8 cellular contexts compared by ENCODE assay signal in the genomic region with DNA sequence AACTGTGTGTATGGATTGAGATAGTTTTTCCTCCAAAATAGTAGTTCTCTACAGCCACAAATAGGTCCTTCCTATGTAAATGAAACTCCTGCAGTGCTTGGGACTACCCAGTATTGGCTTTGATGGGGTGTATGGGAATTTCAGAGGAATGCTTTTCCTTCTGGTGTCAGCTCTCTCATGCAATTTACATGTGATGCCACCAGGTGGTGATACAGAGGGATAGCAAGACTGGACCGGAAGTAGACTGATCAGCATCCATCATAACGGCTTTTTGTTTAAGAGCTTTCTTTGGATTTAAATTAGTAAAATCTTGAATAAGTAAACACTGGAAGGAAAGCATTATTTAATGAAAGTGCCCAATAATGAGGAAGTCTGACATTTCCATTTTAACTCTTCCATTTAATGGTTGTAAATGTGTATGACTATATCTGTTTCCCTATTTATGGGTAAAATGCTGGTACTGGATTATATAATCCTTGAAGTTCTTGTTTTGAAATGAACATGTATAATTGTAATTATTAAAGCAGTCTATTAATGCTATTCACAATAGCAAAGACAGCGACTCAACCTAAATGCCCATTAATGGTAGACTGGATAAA. TPM values are rescaled to one million over a fixed set of nuclear protein-coding genes. Genes with fewer than 3 reads are reported as not detected.
A peak's percentile ranks its signal among the peaks of the same experiment; 100 is the strongest.
DNase-seq lines count a peak whose midpoint lies in the region; ATAC-seq, FAIRE-seq and TF ChIP-seq lines count a peak whose summit lies in the region.

No MANE protein-coding gene starts in this region.

- 61 to 74% (median 66%) methylated on average over 3 of the region's 3 CpGs for WGBS in stomach, 5 donors

- no peaks in the 10 kb centered on the region for H4K20me1 ChIP-seq in keratinocyte (ENCODE audit: control insufficient read depth, extremely low read depth, insufficient read depth, low read length)

- H3K36me3 ChIP-seq in GM06990 (ENCODE audit: control insufficient read depth, insufficient read depth, low read length) (no peaks in the 10 kb centered on the region), keratinocyte (ENCODE audit: control insufficient read depth in 2 of 2, extremely low read depth in 1 of 2, insufficient read depth in 2 of 2, low read length in 2 of 2) (no peaks in the 10 kb centered on the region), stomach (no peaks in the 10 kb centered on the region)

- ATAC-seq in HG03025 (IDR thresholded peaks at IDR 0.05; ENCODE audit: low FRiP score, unreplicated experiment): peak; percentile 82

- H3K9ac ChIP-seq in keratinocyte (ENCODE audit: control insufficient read depth, extremely low read depth, insufficient read depth, low read length): no peak overlapping the region

- H3K9me3 ChIP-seq in keratinocyte (ENCODE audit: control insufficient read depth, low read depth, low read length) (no peaks in the 10 kb centered on the region), stomach (no peaks in the 10 kb centered on the region)

- TF ChIP-seq CTCF in GM06990 (IDR thresholded peaks at IDR 0.05; ENCODE audit: insufficient read depth, low read length, poor library complexity, severe bottlenecking) (peak; percentile 51), keratinocyte (optimal IDR thresholded peaks at IDR 0.05 in 1 of 3, IDR thresholded peaks at IDR 0.05 in 1 of 3, conservative IDR thresholded peaks at IDR 0.05 in 1 of 3; ENCODE audit: extremely low read depth in 1 of 3, insufficient read depth in 2 of 3, low read length in 3 of 3) (peak; percentile 60 to 65 (median 60)), stomach (IDR thresholded peaks at IDR 0.05) (peak in 3 of 7 experiments; percentile 19 to 40 (median 28))

- no peaks in the 10 kb centered on the region for H3K4me1 ChIP-seq in keratinocyte (ENCODE audit: control insufficient read depth, extremely low read depth, insufficient read depth, low read length)
- no peaks in the 10 kb centered on the region for H3K4me1 ChIP-seq in stomach

- no peak overlapping the region for H3K27ac ChIP-seq in keratinocyte (ENCODE audit: control insufficient read depth, insufficient read depth, low read length)
- no peak overlapping the region for H3K27ac ChIP-seq in stomach

- no peak overlapping the region for H2AFZ ChIP-seq in keratinocyte (ENCODE audit: control insufficient read depth, low read length)

- intact Hi-C loops in stomach (cut with DNase I; ENCODE audit: low total_unique reads) (no loop called here), cardiac septum (cut with DNase I) (no loop called here)

- H3K4me3 ChIP-seq in GM06990 (replicated peaks; ENCODE audit: low read depth, low read length) (no peak overlapping the region), keratinocyte (ENCODE audit: control insufficient read depth in 2 of 3, extremely low read depth in 1 of 3, insufficient read depth in 2 of 3, low read depth in 1 of 3, low read length in 3 of 3) (no peak overlapping the region), stomach (no peak overlapping the region)

- no peak overlapping the region for H3K4me2 ChIP-seq in keratinocyte (ENCODE audit: control insufficient read depth, extremely low read depth, insufficient read depth, low read depth, low read length)

- no peaks in the 10 kb centered on the region for H3K9me1 ChIP-seq in keratinocyte (ENCODE audit: control insufficient read depth, extremely low read depth, insufficient read depth, low read length)

- H3K27me3 ChIP-seq in GM06990 (replicated peaks; ENCODE audit: control insufficient read depth, insufficient read depth, low read length) (no peaks in the 10 kb centered on the region), keratinocyte (ENCODE audit: control insufficient read depth, extremely low read depth, insufficient read depth, low read length) (no peaks in the 10 kb centered on the region), stomach (no peaks in the 10 kb centered on the region)

- dilution Hi-C loops in keratinocyte (cut with MboI; ENCODE audit: extremely low pct_ligation_motif_present, low sequenced_read_pairs): no loop called here

- no peak for TF ChIP-seq POLR2A in stomach (IDR thresholded peaks at IDR 0.05)

- DNase-seq in GM06990 (ENCODE audit: extremely low read depth, insufficient read length): no peak
- DNase-seq in RPMI7951 (ENCODE audit: low read depth): peak; percentile 62
- no peak for DNase-seq in keratinocyte (ENCODE audit: low read depth, low spot score)
- DNase-seq in stomach: no peak
- DNase-seq in KG1 (lab: John Stamatoyannopoulos, UW): no peak
- DNase-seq in cardiac septum (ENCODE audit: low spot score): no peak
- DNase-seq in stimulated activated CD4-positive, alpha-beta T cell treated with anti-CD3 and anti-CD28 coated beads, Interleukin-4, amount 100 ng/mL, for 1 hour: no peak

- peak; percentile 34 for FAIRE-seq in keratinocyte (lab: Jason Lieb, UNC)

- no peaks in the 10 kb centered on the region for H3K79me2 ChIP-seq in keratinocyte (ENCODE audit: control insufficient read depth, insufficient read depth, low read length)

- TF ChIP-seq EP300 in stomach (IDR thresholded peaks at IDR 0.05): no peak

RNA-seq across cellular contexts. Expression of gene DYNC1I1, which starts 22.7 kb away (rescaled TPM):
- total RNA-seq in RPMI7951 (2014; rRNA removed; shearing (Covaris generic)): 2.0 and 2.5 TPM in 2 replicates
- 0.10 to 0.46 TPM (median 0.43 TPM) in 3 replicates for polyA plus RNA-seq in keratinocyte
- polyA plus RNA-seq in keratinocyte (2011; ENCODE audit: low read depth): 1.4 TPM
- polyA plus RNA-seq in keratinocyte (2011; cell fraction: cytosol; rRNA removed): 0.45 TPM in 2 replicates
- 0.38 and 1.2 TPM in 2 replicates for polyA plus RNA-seq in keratinocyte (2011; cell fraction: nucleus; rRNA removed)
- 0.18 and 0.21 TPM in 2 replicates for polyA plus RNA-seq in keratinocyte (2012; ENCODE audit: low replicate concordance)
- 0.10 to 0.59 TPM in 2 of 3 replicates, not detected in the other for polyA minus RNA-seq in keratinocyte
- not detected for polyA minus RNA-seq in keratinocyte (2011; cell fraction: cytosol; rRNA and poly(A)+ RNA removed)
- polyA minus RNA-seq in keratinocyte (2011; cell fraction: nucleus; rRNA and poly(A)+ RNA removed): 1.2 TPM in 1 of 2 replicates, not detected in the other
- 10 to 100 TPM in 3 of 5 donors, 1 to 10 TPM in 2; 5.1 to 69.4 (median 16.5) TPM for total RNA-seq in stomach
- polyA plus RNA-seq in stomach: 1 to 10 TPM in 2 of 3 donors, under 1 TPM in 1; 0.93 to 1.5 (median 1.4) TPM
- total RNA-seq in cardiac septum: 24.3 TPM
